In the genomic region with DNA sequence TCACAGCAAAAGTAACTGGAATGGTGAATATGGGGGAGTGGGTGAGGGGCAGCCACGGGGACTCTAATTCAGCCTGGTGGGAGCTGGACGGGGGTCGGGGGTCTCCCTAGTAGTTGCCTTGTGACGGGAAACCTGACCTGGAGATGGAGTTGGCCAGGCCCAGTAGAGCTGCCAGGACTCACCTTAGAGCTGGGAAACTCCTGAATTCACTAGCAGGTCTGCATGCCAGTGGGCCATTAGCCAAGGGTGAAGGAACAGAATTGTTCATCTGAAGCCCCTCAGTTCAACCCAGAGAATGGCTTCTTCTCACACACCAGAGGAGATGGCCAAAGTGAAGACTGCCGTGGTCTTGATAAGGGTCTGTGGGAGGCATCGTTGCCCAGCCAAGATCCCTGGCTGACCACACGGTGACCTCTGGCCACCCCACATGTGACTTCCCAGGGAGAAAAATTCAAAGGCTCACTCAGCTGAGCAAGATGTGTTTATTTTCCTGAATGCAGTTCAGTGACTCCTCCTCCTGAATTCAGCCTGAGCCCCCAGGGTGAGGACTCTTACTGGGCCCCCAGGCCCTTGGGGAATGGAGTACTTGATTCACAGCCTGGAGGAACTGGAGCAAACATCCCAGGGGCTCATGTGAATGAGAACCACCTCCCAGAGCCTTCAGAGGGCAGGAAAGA, we compare ENCODE assay signal across 15 cellular contexts.
DNase-seq lines count a peak whose midpoint lies in the region; ATAC-seq and TF ChIP-seq lines count a peak whose summit lies in the region.
"Had no signal": no experiment of that assay in that cellular context is flagged by ENCODE, and none has a peak within 500 bp of the region (broad histone marks: within the 10 kb centered on the region; RNA-seq: fewer than 3 reads in every experiment).

No MANE protein-coding gene starts in this region.

- TF ChIP-seq CTCF in foreskin fibroblast (IDR thresholded peaks at IDR 0.05; ENCODE audit: low read depth, low read length) (peak; percentile 26), retinal pigment epithelial cell (conservative IDR thresholded peaks at IDR 0.05; ENCODE audit: low read depth, low read length) (peak; percentile 31), GM13977 (IDR thresholded peaks at IDR 0.05; ENCODE audit: extremely low read depth, insufficient read depth, missing control alignments) (no peak)

- H3K4me3 ChIP-seq in foreskin fibroblast (ENCODE audit: low read depth in 1 of 2, low read length in 2 of 2) = no peak overlapping the region
- H3K4me3 ChIP-seq in retinal pigment epithelial cell (ENCODE audit: low read length) = no peak overlapping the region
- H3K4me3 ChIP-seq: sigmoid colon had no signal

- DNase-seq in ELR (ENCODE audit: low read depth) (peak; percentile 11), amniotic epithelial cell (ENCODE audit: low read depth) (peak; percentile 33), foreskin fibroblast (peak in 1 of 2 donors; percentile 38), retinal pigment epithelial cell (ENCODE audit: low read depth) (no peak), NCI-H1048 (lab: John Stamatoyannopoulos, UW) (no peak), activated gamma-delta T cell treated with Interleukin-2 at 50 U/mL for 16 hours (no peak), GM13977 (ENCODE audit: low spot score) (no peak)
- DNase-seq: activated CD4-positive, CD25-positive, alpha-beta regulatory T cell; activated naive CD8-positive, alpha-beta T cell treated with anti-CD3 and anti-CD28 coated beads, Interleukin-2, amount 50 U/mL, for 24 hours; CD8-positive, alpha-beta T cell; effector CD4-positive, alpha-beta T cell; islet precursor cell; sigmoid colon; SK-N-SH had no signal

- in situ Hi-C loops in GM13977 (cut with MboI; ENCODE audit: low pct_unique_long_range_greater_than_20kb, low sequenced_read_pairs, unreplicated experiment) = no loop called here

- no peak for ATAC-seq in GM18498 (IDR thresholded peaks at IDR 0.05; ENCODE audit: unreplicated experiment)
- ATAC-seq: activated naive CD8-positive, alpha-beta T cell treated with anti-CD3 and anti-CD28 coated beads, Interleukin-2, amount 50 U/mL, for 24 hours; CD8-positive, alpha-beta T cell had no signal

Comparison
In these comparisons a context has a peak if more than half of its experiments do, and no peak if none do; other contexts are left out.
1. DNase-seq: peak in ELR (single experiment) and amniotic epithelial cell (single experiment); none in retinal pigment epithelial cell (single experiment), NCI-H1048 (single experiment), activated gamma-delta T cell treated with Interleukin-2 at 50 U/mL for 16 hours (single experiment) and GM13977 (single experiment).